ENCODE assay signal across 8 cellular contexts in genomic region chr19:16041571-16042386, GRCh38. TPM values are rescaled to one million over a fixed set of nuclear protein-coding genes. Genes with fewer than 3 reads are reported as not detected.
DNase-seq lines count a peak whose midpoint lies in the region; ATAC-seq and TF ChIP-seq lines count a peak whose summit lies in the region.

No MANE protein-coding gene starts in this region.

- peak overlapping the region; percentile 85 for H3K9ac ChIP-seq in mesenchymal stem cell (ENCODE audit: low read length)

- H2AFZ ChIP-seq in mesenchymal stem cell (ENCODE audit: low read depth, low read length), result no peak overlapping the region

- peaks cover 17% of the 10 kb centered on the region for H3K4me1 Mint-ChIP-seq in activated CD8-positive, alpha-beta T cell treated with anti-CD3 and anti-CD28 coated beads, Interleukin-2, amount 10 ng/mL, durations not matched to agents 7 days and 5 days (ENCODE audit: low read depth)

- peak overlapping the region in 1 of 2 experiments; percentile 40 for H3K18ac ChIP-seq in mesenchymal stem cell (ENCODE audit: low read depth in 1 of 2, low read length in 2 of 2)

- H3K23ac ChIP-seq in mesenchymal stem cell (ENCODE audit: low read length in 2 of 2), result no peak overlapping the region

- no peaks in the 10 kb centered on the region for H3K36me3 Mint-ChIP-seq in activated CD8-positive, alpha-beta T cell treated with anti-CD3 and anti-CD28 coated beads, Interleukin-2, amount 10 ng/mL, durations not matched to agents 7 days and 5 days (ENCODE audit: low read depth)

- H3K4me3 Mint-ChIP-seq in activated CD8-positive, alpha-beta T cell treated with anti-CD3 and anti-CD28 coated beads, Interleukin-2, amount 10 ng/mL, durations not matched to agents 7 days and 5 days, result peak overlapping the region; percentile 38

- POLR2A ChIA-PET in AG04450 (lab: Yijun Ruan, JAX), result interaction anchor here (0.6 to 2.3 kb wide), 6 partner anchors 25 to 93 kb away, joined by 3 to 21 read pairs (median 5); partner anchors contain the start of gene TPM4
- POLR2A ChIA-PET in activated CD8-positive, alpha-beta T cell treated with anti-CD3 and anti-CD28 coated beads, Interleukin-2, amount 10 ng/mL, durations not matched to agents 7 days and 5 days (lab: Charles Lee), result interaction anchor here (0.6 to 1.8 kb wide), 5 partner anchors 68 to 160 kb away, joined by 3 to 6 read pairs (median 4); partner anchors contain the start of genes FAM32A and HSH2D

- peak; percentile 80 for ATAC-seq in activated CD8-positive, alpha-beta T cell treated with anti-CD3 and anti-CD28 coated beads, Interleukin-2, amount 10 ng/mL, durations not matched to agents 7 days and 5 days
- no peak for ATAC-seq in HG02623 (IDR thresholded peaks at IDR 0.05; ENCODE audit: unreplicated experiment)

- H4K8ac ChIP-seq in mesenchymal stem cell (ENCODE audit: low read length), result peak overlapping the region; percentile 65

- H2BK12ac ChIP-seq in mesenchymal stem cell (ENCODE audit: low read length in 2 of 2), result no peak overlapping the region

- 28% methylated on average over 28 of the region's 29 CpGs for WGBS in mesenchymal stem cell

- H3K4me3 ChIP-seq in AG04450 (ENCODE audit: low read depth, low read length) (peak overlapping the region; percentile 38), mesenchymal stem cell (ENCODE audit: insufficient read depth in 1 of 2, low read depth in 1 of 2, low read length in 2 of 2) (peak overlapping the region in 1 of 2 experiments; percentile 63)

- H3K79me1 ChIP-seq in mesenchymal stem cell (replicated peaks; ENCODE audit: low read length, poor library complexity, severe bottlenecking), result no peaks in the 10 kb centered on the region

- no peaks in the 10 kb centered on the region for H3K36me3 ChIP-seq in mesenchymal stem cell (ENCODE audit: control insufficient read depth in 1 of 2, insufficient read depth in 2 of 2, low read depth in 1 of 2, low read length in 2 of 2)

- peaks cover 14% of the 10 kb centered on the region for H3K27me3 Mint-ChIP-seq in activated CD8-positive, alpha-beta T cell treated with anti-CD3 and anti-CD28 coated beads, Interleukin-2, amount 10 ng/mL, durations not matched to agents 7 days and 5 days (ENCODE audit: low read depth)

- H3K14ac ChIP-seq in mesenchymal stem cell (ENCODE audit: low read length in 2 of 2), result no peak overlapping the region

- H3K27ac Mint-ChIP-seq in activated CD8-positive, alpha-beta T cell treated with anti-CD3 and anti-CD28 coated beads, Interleukin-2, amount 10 ng/mL, durations not matched to agents 7 days and 5 days, result no peak overlapping the region

- CTCF ChIA-PET in AG04450 (lab: Charles Lee), result interaction anchor here (0.5 to 4.5 kb wide), 33 partner anchors 9 to 1435 kb away, joined by 3 to 51 read pairs (median 4); partner anchors contain the start of genes AP1M1, FAM32A, RAB8A and TPM4
- CTCF ChIA-PET in activated CD8-positive, alpha-beta T cell treated with anti-CD3 and anti-CD28 coated beads, Interleukin-2, amount 10 ng/mL, durations not matched to agents 7 days and 5 days (lab: Charles Lee), result interaction anchor here (0.6 to 4.0 kb wide), 54 partner anchors 9 to 421 kb away, joined by 3 to 49 read pairs (median 5); partner anchors contain the start of genes AP1M1, FAM32A, HSH2D and RAB8A

- H2BK15ac ChIP-seq in mesenchymal stem cell (ENCODE audit: low read depth, poor library complexity, severe bottlenecking), result peak overlapping the region; percentile 54

- H2AK5ac ChIP-seq in mesenchymal stem cell (ENCODE audit: low read length, severe bottlenecking), result no peak overlapping the region

- H4K91ac ChIP-seq in mesenchymal stem cell (ENCODE audit: low read length), result no peak overlapping the region

- H3K9me3 Mint-ChIP-seq in activated CD8-positive, alpha-beta T cell treated with anti-CD3 and anti-CD28 coated beads, Interleukin-2, amount 10 ng/mL, durations not matched to agents 7 days and 5 days (ENCODE audit: insufficient read depth), result no peaks in the 10 kb centered on the region

- H2BK120ac ChIP-seq in mesenchymal stem cell (ENCODE audit: low read depth, low read length), result no peak overlapping the region

- peak overlapping the region in 1 of 2 experiments; percentile 54 for H3K4ac ChIP-seq in mesenchymal stem cell (ENCODE audit: low read depth in 1 of 2, low read length in 2 of 2)

- H3K27ac ChIP-seq in AG04450 (ENCODE audit: low read depth, low read length), result no peak overlapping the region
- no peak overlapping the region for H3K27ac ChIP-seq in mesenchymal stem cell (ENCODE audit: low read length, poor library complexity, severe bottlenecking)

- no peak overlapping the region for H2BK5ac ChIP-seq in mesenchymal stem cell (ENCODE audit: low read depth, low read length, poor library complexity, severe bottlenecking)

- H3K9me3 ChIP-seq in AG04450 (ENCODE audit: control insufficient read depth, insufficient read depth, low read length) (peaks cover 2% of the 10 kb centered on the region; the same call in 1 of the 2 replicates), mesenchymal stem cell (ENCODE audit: control insufficient read depth, low read length) (no peaks in the 10 kb centered on the region)

- peaks cover 6% of the 10 kb centered on the region for H3K4me1 ChIP-seq in mesenchymal stem cell (ENCODE audit: control insufficient read depth, insufficient read depth, low read depth, low read length)

- peak overlapping the region; percentile 50 for H3K4me2 ChIP-seq in mesenchymal stem cell (ENCODE audit: low read length, poor library complexity, severe bottlenecking)

- DNase-seq in AG04450 (ENCODE audit: low read depth, low spot score) (peak; percentile 23), GM20000 (ENCODE audit: low spot score) (peak; percentile 79), NCI-H774 (lab: John Stamatoyannopoulos, UW) (peak; percentile 69), mesenchymal stem cell (peak; percentile 72)
- peak; percentile 81 for DNase-seq in activated CD8-positive, alpha-beta T cell treated with anti-CD3 and anti-CD28 coated beads, Interleukin-2, amount 10 ng/mL, durations not matched to agents 7 days and 5 days
- DNase-seq in effector CD4-positive, alpha-beta T cell, result peak; percentile 67
- peak; percentile 42 for DNase-seq in stimulated activated CD8-positive, alpha-beta memory T cell treated with anti-CD3 and anti-CD28 coated beads, Interleukin-12 subunit alpha, Interleukin-12 subunit beta, amount 100 ng/mL, for 4 hours (ENCODE audit: low read depth)

- TF ChIP-seq CTCF in AG04450 (IDR thresholded peaks at IDR 0.05; ENCODE audit: low read depth, low read length), result peak; percentile 97
- peak; percentile 85 for TF ChIP-seq CTCF in GM20000 (IDR thresholded peaks at IDR 0.05; ENCODE audit: extremely low read depth, missing control alignments)

- H3K27me3 ChIP-seq in AG04450 (ENCODE audit: control insufficient read depth, insufficient read depth, low read length) (no peaks in the 10 kb centered on the region), mesenchymal stem cell (ENCODE audit: control insufficient read depth in 1 of 2, insufficient read depth in 1 of 2, low read length in 2 of 2) (peaks cover 0 to 4% of the 10 kb centered on the region in 2 experiments)

RNA-seq across cellular contexts. Expression of gene TPM4, which starts 34.5 kb away (rescaled TPM):
- polyA plus RNA-seq in AG04450 (2011; rRNA removed), result 1,635 and 2,058 TPM in 2 replicates
- polyA minus RNA-seq in AG04450 (2011; rRNA and poly(A)+ RNA removed), result 838 and 1,049 TPM in 2 replicates
- 100 to 1,000 TPM; 424 to 436 TPM for total RNA-seq in activated CD8-positive, alpha-beta T cell treated with anti-CD3 and anti-CD28 coated beads, Interleukin-2, amount 10 ng/mL, durations not matched to agents 7 days and 5 days
- 881 TPM for polyA plus RNA-seq in mesenchymal stem cell (2013, experiment 1 of 2)
- 886 TPM for polyA plus RNA-seq in mesenchymal stem cell (2013, experiment 2 of 2)

Comparison
In these comparisons a context has a peak if more than half of its experiments do, and no peak if none do; other contexts are left out.
1. DNase-seq: peak in every context shown above with its lines; median percentile 81 in activated CD8-positive, alpha-beta T cell treated with anti-CD3 and anti-CD28 coated beads, Interleukin-2, amount 10 ng/mL, durations not matched to agents 7 days and 5 days; 79 in GM20000; 72 in mesenchymal stem cell; 69 in NCI-H774; 67 in effector CD4-positive, alpha-beta T cell; 42 in stimulated activated CD8-positive, alpha-beta memory T cell treated with anti-CD3 and anti-CD28 coated beads, Interleukin-12 subunit alpha, Interleukin-12 subunit beta, amount 100 ng/mL, for 4 hours; 23 in AG04450.